ENCODE assay signal across 9 cellular contexts in genomic region chr2:143128681-143129580, GRCh38. TPM values are rescaled to one million over a fixed set of nuclear protein-coding genes. Genes with fewer than 3 reads are reported as not detected.
DNase-seq lines count a peak whose midpoint lies in the region; ATAC-seq, FAIRE-seq and TF ChIP-seq lines count a peak whose summit lies in the region.
"Had no signal": no experiment of that assay in that cellular context is flagged by ENCODE, and none has a peak within 500 bp of the region (broad histone marks: within the 10 kb centered on the region; RNA-seq: fewer than 3 reads in every experiment).

Gene ARHGAP15 (plus strand): TSS chr2:143129419.

- DNase-seq in GM12892 (ENCODE audit: insufficient read length) (peak; percentile 25), NCI-H187 (lab: John Stamatoyannopoulos, UW) (peak; percentile 9 to 20), medulla oblongata (ENCODE audit: extremely low spot score) (peak; percentile 76), sigmoid colon (no peak), NCI-H2227 treated with DMSO at 0.1 percent for 48 hours (lab: John Stamatoyannopoulos, UW) (no peak)
- DNase-seq in activated CD8-positive, alpha-beta memory T cell treated with anti-CD3 and anti-CD28 coated beads, Interleukin-2, amount 50 U/mL, for 48 hours: peak; percentile 79
- peak; percentile 73 for DNase-seq in stimulated activated naive CD4-positive, alpha-beta T cell treated with Interleukin-2 at 50 U/mL for 16 hours (lab: John Stamatoyannopoulos, UW)
- DNase-seq: IMR-90 had no signal

- no peaks in the 10 kb centered on the region for H3K36me3 ChIP-seq in sigmoid colon

- H3K4me3 ChIP-seq in sigmoid colon: peak within 1 kb of the TSS in 1 of 4 donors; percentile 6

- H3K27ac ChIP-seq in sigmoid colon: peak within 1 kb of the TSS in 1 of 4 donors; percentile 18

- H3K27me3 ChIP-seq in sigmoid colon: no peaks in the 10 kb centered on the region

- peak; percentile 84 for ATAC-seq in GM21825 (IDR thresholded peaks at IDR 0.05; ENCODE audit: unreplicated experiment)

- H3K4me1 ChIP-seq in sigmoid colon: no peaks in the 10 kb centered on the region

- WGBS in sigmoid colon, 2 donors: 41 to 54% methylated on average over 13 of the region's 13 CpGs

- peak; percentile 98 for FAIRE-seq in GM12892 (lab: Jason Lieb, UNC)

- no peak for TF ChIP-seq EP300 in sigmoid colon (IDR thresholded peaks at IDR 0.05)

- intact Hi-C loops in sigmoid colon (cut with DNase I): no loop called here

- TF ChIP-seq POLR2A in GM12892 (IDR thresholded peaks at IDR 0.05; ENCODE audit: low read depth, low read length): peak; percentile 79
- TF ChIP-seq POLR2A in sigmoid colon (IDR thresholded peaks at IDR 0.05): no peak

- H3K9me3 ChIP-seq in sigmoid colon: no peaks in the 10 kb centered on the region

- TF ChIP-seq CTCF in sigmoid colon (IDR thresholded peaks at IDR 0.05): no peak

RNA-seq across cellular contexts. Expression of gene ARHGAP15, which starts in this region (rescaled TPM):
- polyA plus RNA-seq in GM12892 (2012; ENCODE audit: missing spikeins): 71.4 TPM
- total RNA-seq in sigmoid colon: 10 to 100 TPM in 1 of 4 donors, 1 to 10 TPM in 3; 4.8 to 11.1 (median 7.8) TPM
- 10 to 100 TPM in 1 of 3 donors, 1 to 10 TPM in 2; 3.7 to 16.4 (median 6.0) TPM for polyA plus RNA-seq in sigmoid colon
- total RNA-seq: IMR-90 had no signal
- polyA plus RNA-seq: IMR-90 had no signal

Comparison
In these comparisons a context has a peak if more than half of its experiments do, and no peak if none do; other contexts are left out.
1. DNase-seq: peak in GM12892 (single experiment), NCI-H187 (2 of 2), activated CD8-positive, alpha-beta memory T cell treated with anti-CD3 and anti-CD28 coated beads, Interleukin-2, amount 50 U/mL, for 48 hours (single experiment), medulla oblongata (single experiment) and stimulated activated naive CD4-positive, alpha-beta T cell treated with Interleukin-2 at 50 U/mL for 16 hours (single experiment); none in sigmoid colon (single experiment) and NCI-H2227 treated with DMSO at 0.1 percent for 48 hours (single experiment).